In genomic region chrX:109848451-109849050, GRCh38 we compare ENCODE assay signal across 11 cellular contexts.
A peak's percentile ranks its signal among the peaks of the same experiment; 100 is the strongest.
DNase-seq lines count a peak whose midpoint lies in the region; ATAC-seq and TF ChIP-seq lines count a peak whose summit lies in the region.
"Had no signal": no experiment of that assay in that cellular context is flagged by ENCODE, and none has a peak within 500 bp of the region (broad histone marks: within the 10 kb centered on the region; RNA-seq: fewer than 3 reads in every experiment).

No MANE protein-coding gene starts in this region.

- H3K4me3 ChIP-seq in H7 (ENCODE audit: insufficient read depth, low read depth, low read length) (no peak overlapping the region), MM.1S (ENCODE audit: low read length) (no peak overlapping the region)
- H3K4me3 ChIP-seq in CD4-positive, alpha-beta memory T cell (ENCODE audit: low read length in 2 of 2) = no peak overlapping the region
- H3K4me3 ChIP-seq: esophagus squamous epithelium, mucosa of descending colon had no signal

- no peaks in the 10 kb centered on the region for H3K36me3 Mint-ChIP-seq in memory B cell
- H3K36me3 Mint-ChIP-seq in activated CD8-positive, alpha-beta T cell treated with anti-CD3 and anti-CD28 coated beads for 36 hours (ENCODE audit: low read depth) = no peaks in the 10 kb centered on the region
- H3K36me3 Mint-ChIP-seq in CD4-positive, alpha-beta memory T cell = no peaks in the 10 kb centered on the region

- CTCF ChIA-PET in activated CD8-positive, alpha-beta T cell treated with anti-CD3 and anti-CD28 coated beads for 36 hours (lab: Charles Lee) = interaction anchor here (0.6 to 1.7 kb wide), 3 partner anchors 8 to 136 kb away, joined by 3 to 5 read pairs (median 5); no protein-coding TSS in a partner anchor
- CTCF ChIA-PET in CD4-positive, alpha-beta memory T cell (lab: Charles Lee; ENCODE audit: partially characterized antibody) = interaction anchor here (2.3 kb wide), 1 partner anchor 8 kb away, joined by 8 read pairs; no protein-coding TSS in a partner anchor

- H3K9me2 ChIP-seq in MM.1S (replicated peaks; ENCODE audit: insufficient read depth, low read length) = no peaks in the 10 kb centered on the region

- H3K9ac ChIP-seq in MM.1S (ENCODE audit: low read length) = no peak overlapping the region

- DNase-seq in H7 (peak; percentile 18), MM.1S (no peak), memory B cell (ENCODE audit: low spot score in 2 of 2) (no peak), NCI-H187 treated with DMSO at 0.1 percent for 48 hours (lab: John Stamatoyannopoulos, UW) (no peak)
- no peak for DNase-seq in activated CD8-positive, alpha-beta T cell treated with anti-CD3 and anti-CD28 coated beads for 36 hours
- DNase-seq in activated naive CD4-positive, alpha-beta T cell treated with Interleukin-2 at 50 U/mL for 16 hours = no peak
- no peak for DNase-seq in CD4-positive, alpha-beta memory T cell
- DNase-seq: esophagus squamous epithelium, mucosa of descending colon had no signal

- no peaks in the 10 kb centered on the region for H3K9me3 ChIP-seq in MM.1S (replicated peaks; ENCODE audit: insufficient read depth, low read length)
- no peaks in the 10 kb centered on the region for H3K9me3 ChIP-seq in CD4-positive, alpha-beta memory T cell (ENCODE audit: control insufficient read depth in 1 of 2, low read length in 2 of 2)
- H3K9me3 ChIP-seq: mucosa of descending colon had no signal

- POLR2A ChIA-PET in activated CD8-positive, alpha-beta T cell treated with anti-CD3 and anti-CD28 coated beads for 36 hours (lab: Charles Lee) = no interaction called here
- POLR2A ChIA-PET in CD4-positive, alpha-beta memory T cell (lab: Charles Lee; ENCODE audit: partially characterized antibody) = no interaction called here

- H3K4me1 Mint-ChIP-seq in memory B cell = peaks cover 10% of the 10 kb centered on the region
- H3K4me1 Mint-ChIP-seq in activated CD8-positive, alpha-beta T cell treated with anti-CD3 and anti-CD28 coated beads for 36 hours (ENCODE audit: low read depth) = peaks cover 19% of the 10 kb centered on the region
- H3K4me1 Mint-ChIP-seq in CD4-positive, alpha-beta memory T cell = peaks cover 0 to 5% (median 2%) of the 10 kb centered on the region in 4 donors

- 0 out of 2 replicates have a peak overlapping the region, but pooled peaks have one; percentile 16 for H2AFZ ChIP-seq in MM.1S (ENCODE audit: low read length)

- no peaks in the 10 kb centered on the region for H3K9me3 Mint-ChIP-seq in memory B cell
- no peaks in the 10 kb centered on the region for H3K9me3 Mint-ChIP-seq in activated CD8-positive, alpha-beta T cell treated with anti-CD3 and anti-CD28 coated beads for 36 hours
- peaks cover 0 to 1% (median 0%) of the 10 kb centered on the region in 8 donors for H3K9me3 Mint-ChIP-seq in CD4-positive, alpha-beta memory T cell
- H3K9me3 Mint-ChIP-seq: IgD-negative memory B cell had no signal

- H3K4me2 ChIP-seq in MM.1S (ENCODE audit: low read depth, low read length) = no peak overlapping the region

- H3K36me3 ChIP-seq in H7 (replicated peaks; ENCODE audit: control insufficient read depth, insufficient read depth, low read length) = no peaks in the 10 kb centered on the region
- no peaks in the 10 kb centered on the region for H3K36me3 ChIP-seq in MM.1S (replicated peaks; ENCODE audit: insufficient read depth, low read length)
- no peaks in the 10 kb centered on the region for H3K36me3 ChIP-seq in CD4-positive, alpha-beta memory T cell (ENCODE audit: insufficient read depth, low read length)
- H3K36me3 ChIP-seq: esophagus squamous epithelium had no signal

- H3K27ac ChIP-seq in MM.1S (ENCODE audit: low read length) = no peak overlapping the region
- no peak overlapping the region for H3K27ac ChIP-seq in CD4-positive, alpha-beta memory T cell (ENCODE audit: low read depth, low read length)

- intact Hi-C loops in activated CD8-positive, alpha-beta T cell treated with anti-CD3 and anti-CD28 coated beads for 36 hours (cut with micrococcal nuclease) = no loop called here
- intact Hi-C loops in CD4-positive, alpha-beta memory T cell (cut with micrococcal nuclease) = no loop called here

- no peak for TF ChIP-seq CTCF in MM.1S (IDR thresholded peaks at IDR 0.05; ENCODE audit: low read length)
- no peak for TF ChIP-seq CTCF in activated CD8-positive, alpha-beta T cell treated with anti-CD3 and anti-CD28 coated beads for 36 hours (IDR thresholded peaks at IDR 0.05)

- H3K79me2 ChIP-seq in MM.1S (ENCODE audit: low read length) = no peaks in the 10 kb centered on the region

- no peaks in the 10 kb centered on the region for H3F3A ChIP-seq in MM.1S (ENCODE audit: insufficient read depth, low read length)

- peak overlapping the region; percentile 40 for H3K27ac Mint-ChIP-seq in memory B cell
- H3K27ac Mint-ChIP-seq in activated CD8-positive, alpha-beta T cell treated with anti-CD3 and anti-CD28 coated beads for 36 hours = no peak overlapping the region
- H3K27ac Mint-ChIP-seq in CD4-positive, alpha-beta memory T cell = no peak overlapping the region

- H3K27me3 Mint-ChIP-seq in memory B cell = no peaks in the 10 kb centered on the region
- H3K27me3 Mint-ChIP-seq in activated CD8-positive, alpha-beta T cell treated with anti-CD3 and anti-CD28 coated beads for 36 hours = no peaks in the 10 kb centered on the region
- no peaks in the 10 kb centered on the region for H3K27me3 Mint-ChIP-seq in CD4-positive, alpha-beta memory T cell

- H3K4me3 Mint-ChIP-seq in memory B cell = peak overlapping the region; percentile 25
- no peak overlapping the region for H3K4me3 Mint-ChIP-seq in activated CD8-positive, alpha-beta T cell treated with anti-CD3 and anti-CD28 coated beads for 36 hours
- H3K4me3 Mint-ChIP-seq in CD4-positive, alpha-beta memory T cell = no peak overlapping the region

- H3K4me1 ChIP-seq in MM.1S (ENCODE audit: low read length) = no peaks in the 10 kb centered on the region
- H3K4me1 ChIP-seq in CD4-positive, alpha-beta memory T cell (ENCODE audit: insufficient read depth, low read length) = no peaks in the 10 kb centered on the region

- ATAC-seq in GM18511 (IDR thresholded peaks at IDR 0.05; ENCODE audit: unreplicated experiment) (peak; percentile 92), memory B cell (ENCODE audit: low read depth) (no peak)
- ATAC-seq in activated CD8-positive, alpha-beta T cell treated with anti-CD3 and anti-CD28 coated beads for 36 hours = no peak
- ATAC-seq: mucosa of descending colon had no signal

- H3K27me3 ChIP-seq in H7 (ENCODE audit: control insufficient read depth, insufficient read depth, low read length) (no peaks in the 10 kb centered on the region), MM.1S (replicated peaks; ENCODE audit: insufficient read depth, low read length) (no peaks in the 10 kb centered on the region)
- no peaks in the 10 kb centered on the region for H3K27me3 ChIP-seq in CD4-positive, alpha-beta memory T cell (ENCODE audit: insufficient read depth, low read length)
- H3K27me3 ChIP-seq: esophagus squamous epithelium had no signal

- H4K20me1 ChIP-seq in MM.1S (ENCODE audit: insufficient read depth, low read length) = no peaks in the 10 kb centered on the region
